13 cellular contexts compared by ENCODE assay signal in genomic region chr4:8540072-8540471, GRCh38. TPM values are rescaled to one million over a fixed set of nuclear protein-coding genes. Genes with fewer than 3 reads are reported as not detected.
DNase-seq lines count a peak whose midpoint lies in the region; ATAC-seq lines count a peak whose summit lies in the region.
"Had no signal": no experiment of that assay in that cellular context is flagged by ENCODE, and none has a peak within 500 bp of the region (broad histone marks: within the 10 kb centered on the region; RNA-seq: fewer than 3 reads in every experiment).

No MANE protein-coding gene starts in this region.

- no peak overlapping the region for H3K27ac Mint-ChIP-seq in activated CD8-positive, alpha-beta memory T cell treated with anti-CD3 and anti-CD28 coated beads, Interleukin-2, amount 10 ng/mL, durations not matched to agents 7 days and 5 days
- H3K27ac Mint-ChIP-seq: mesothelial cell of epicardium had no signal

- peaks cover 5% of the 10 kb centered on the region for H3K9me3 Mint-ChIP-seq in activated CD8-positive, alpha-beta memory T cell treated with anti-CD3 and anti-CD28 coated beads, Interleukin-2, amount 10 ng/mL, durations not matched to agents 7 days and 5 days (ENCODE audit: low read depth)
- H3K9me3 Mint-ChIP-seq: mesothelial cell of epicardium had no signal

- no peak for DNase-seq in activated CD8-positive, alpha-beta memory T cell treated with anti-CD3 and anti-CD28 coated beads, Interleukin-2, amount 10 ng/mL, durations not matched to agents 7 days and 5 days
- no peak for DNase-seq in activated CD8-positive, alpha-beta memory T cell treated with anti-CD3 and anti-CD28 coated beads, Interleukin-2, amount 50 U/mL, for 4 hours
- DNase-seq in amniotic epithelial cell (ENCODE audit: low read depth): peak; percentile 48
- DNase-seq in stimulated activated CD4-positive, alpha-beta T cell treated with anti-CD3 and anti-CD28 coated beads, TNF-alpha, amount 100 ng/mL, for 4 hours (ENCODE audit: low read depth in 3 of 3): peak in 2 of 3 experiments; percentile 5 to 8
- no peak for DNase-seq in ureter (ENCODE audit: low spot score)
- DNase-seq in NCI-H774 (lab: John Stamatoyannopoulos, UW): no peak
- no peak for DNase-seq in kidney glomerular epithelial cell (lab: John Stamatoyannopoulos, UW)
- DNase-seq: cortex of kidney, NCI-H510A had no signal

- peak; percentile 61 for ATAC-seq in activated CD8-positive, alpha-beta memory T cell treated with anti-CD3 and anti-CD28 coated beads, Interleukin-2, amount 10 ng/mL, durations not matched to agents 7 days and 5 days
- peak; percentile 38 for ATAC-seq in HG03565 (IDR thresholded peaks at IDR 0.05; ENCODE audit: unreplicated experiment)

- peaks cover 6% of the 10 kb centered on the region for H3K4me1 Mint-ChIP-seq in activated CD8-positive, alpha-beta memory T cell treated with anti-CD3 and anti-CD28 coated beads, Interleukin-2, amount 10 ng/mL, durations not matched to agents 7 days and 5 days

- H3K36me3 Mint-ChIP-seq in activated CD8-positive, alpha-beta memory T cell treated with anti-CD3 and anti-CD28 coated beads, Interleukin-2, amount 10 ng/mL, durations not matched to agents 7 days and 5 days: no peaks in the 10 kb centered on the region
- H3K36me3 Mint-ChIP-seq: mesothelial cell of epicardium had no signal

- H3K4me3 Mint-ChIP-seq in activated CD8-positive, alpha-beta memory T cell treated with anti-CD3 and anti-CD28 coated beads, Interleukin-2, amount 10 ng/mL, durations not matched to agents 7 days and 5 days: no peak overlapping the region
- H3K4me3 Mint-ChIP-seq: mesothelial cell of epicardium had no signal

- H3K27me3 Mint-ChIP-seq in activated CD8-positive, alpha-beta memory T cell treated with anti-CD3 and anti-CD28 coated beads, Interleukin-2, amount 10 ng/mL, durations not matched to agents 7 days and 5 days: no peaks in the 10 kb centered on the region

- CTCF ChIA-PET in activated CD8-positive, alpha-beta memory T cell treated with anti-CD3 and anti-CD28 coated beads, Interleukin-2, amount 10 ng/mL, durations not matched to agents 7 days and 5 days (lab: Charles Lee): no interaction called here

RNA-seq across cellular contexts. Expression of gene GPR78, which starts 40.1 kb away (rescaled TPM):
- total RNA-seq in activated CD8-positive, alpha-beta memory T cell treated with anti-CD3 and anti-CD28 coated beads, Interleukin-2, amount 10 ng/mL, durations not matched to agents 7 days and 5 days: not detected
- 1.4 TPM for total RNA-seq in ureter
- total RNA-seq: glomerular endothelial cell, SK-MEL-5 had no signal

RNA-seq across cellular contexts. Expression of gene CPZ, which starts 52.5 kb away (rescaled TPM):
- total RNA-seq in activated CD8-positive, alpha-beta memory T cell treated with anti-CD3 and anti-CD28 coated beads, Interleukin-2, amount 10 ng/mL, durations not matched to agents 7 days and 5 days: not detected
- total RNA-seq in ureter: 7.4 TPM
- total RNA-seq: SK-MEL-5 had no signal

Comparison
In these comparisons a context has a peak if more than half of its experiments do, and no peak if none do; other contexts are left out.
1. DNase-seq: peak in amniotic epithelial cell (single experiment) and stimulated activated CD4-positive, alpha-beta T cell treated with anti-CD3 and anti-CD28 coated beads, TNF-alpha, amount 100 ng/mL, for 4 hours (2 of 3); none in activated CD8-positive, alpha-beta memory T cell treated with anti-CD3 and anti-CD28 coated beads, Interleukin-2, amount 10 ng/mL, durations not matched to agents 7 days and 5 days (single experiment), activated CD8-positive, alpha-beta memory T cell treated with anti-CD3 and anti-CD28 coated beads, Interleukin-2, amount 50 U/mL, for 4 hours (single experiment), ureter (single experiment), NCI-H774 (single experiment) and kidney glomerular epithelial cell (single experiment).